Comparison of ENCODE assay signal across 8 cellular contexts in the genomic region with DNA sequence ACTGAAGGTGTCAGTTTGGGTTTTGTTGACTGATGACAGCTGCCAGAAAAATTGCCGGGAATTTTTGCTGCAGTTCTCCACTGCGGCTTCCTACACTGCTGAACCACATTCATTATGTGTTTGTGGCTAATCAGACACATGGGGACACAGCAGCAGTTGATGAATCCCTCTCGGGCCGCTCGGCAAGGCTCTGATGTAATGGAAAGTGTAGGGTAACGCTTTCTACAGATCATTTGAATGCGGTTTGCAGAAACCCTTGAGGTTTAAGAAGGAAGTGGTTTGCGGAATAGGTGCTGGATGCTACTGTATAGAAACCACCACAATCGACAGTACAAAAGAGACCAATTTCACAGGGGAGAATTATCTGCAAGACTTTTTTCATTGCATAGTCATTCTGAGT.
DNase-seq lines count a peak whose midpoint lies in the region; ATAC-seq, FAIRE-seq and TF ChIP-seq lines count a peak whose summit lies in the region.

No MANE protein-coding gene starts in this region.

- in situ Hi-C loops in GM12878 (cut with MboI) = no loop called here

- no peaks in the 10 kb centered on the region for H3K4me1 ChIP-seq in GM12878 (ENCODE audit: control insufficient read depth, insufficient read depth, low read length)

- peak; percentile 57 for DNase-seq in AG08395 (ENCODE audit: low spot score)
- DNase-seq in T-helper 2 cell = peak in 4 of 5 experiments; percentile 14 to 93 (median 36)
- DNase-seq in GM12878 (ENCODE audit: low read depth, low spot score) = peak; percentile 66
- peak; percentile 33 to 62 (median 37) for DNase-seq in stimulated activated CD4-positive, alpha-beta T cell treated with anti-CD3 and anti-CD28 coated beads, TNF-alpha, amount 100 ng/mL, for 48 hours (ENCODE audit: low read depth in 3 of 3)
- no peak for DNase-seq in T1000 (lab: John Stamatoyannopoulos, UW)
- DNase-seq in D341Med (ENCODE audit: low spot score) = no peak

- TF ChIP-seq CTCF in GM12878 (IDR thresholded peaks at IDR 0.05 in 2 of 3, conservative IDR thresholded peaks at IDR 0.05 in 1 of 3; ENCODE audit: control insufficient read depth in 2 of 3, extremely low read depth in 1 of 3, insufficient read depth in 1 of 3, low read depth in 3 of 3, low read length in 3 of 3) = no peak

- H2AFZ ChIP-seq in GM12878 (ENCODE audit: control insufficient read depth, low read depth, low read length) = no peak overlapping the region

- TF ChIP-seq EP300 in GM12878 (IDR thresholded peaks at IDR 0.05; ENCODE audit: borderline replicate concordance in 1 of 2, control insufficient read depth in 1 of 2, low read depth in 2 of 2, low read length in 2 of 2) = peak; percentile 68 to 82; a peak in 3 of 4 replicates

- no peak for FAIRE-seq in GM12878 (lab: Jason Lieb, UNC)

- CTCF ChIA-PET in GM12878 (lab: Yijun Ruan, JAX) = interaction anchor here (0.6 to 1.7 kb wide), 3 partner anchors 24 to 62 kb away, joined by 3 to 5 read pairs (median 3); no protein-coding TSS in a partner anchor

- H3K9me3 ChIP-seq in GM12878 (replicated peaks; ENCODE audit: control insufficient read depth, insufficient read depth, low read length) = peaks cover 2% of the 10 kb centered on the region; the same call in 2 of the 3 replicates

- no peaks in the 10 kb centered on the region for H3K36me3 ChIP-seq in GM12878 (ENCODE audit: control insufficient read depth in 2 of 2, insufficient read depth in 2 of 2, low read length in 1 of 2)

- WGBS in GM12878 (ENCODE audit: insufficient coverage, insufficient replicate concordance, low lambda C conversion rate, missing lambda C conversion rate) = under 1% methylated on average over 9 of the region's 9 CpGs

- no TSS peak for BruUV-seq in GM12878 (replicated peaks; lab: Mats Ljungman, UMichigan)

- H3K9ac ChIP-seq in GM12878 (ENCODE audit: control insufficient read depth, insufficient read depth, low read length) = no peak overlapping the region

- H3K27me3 ChIP-seq in GM12878 (replicated peaks in 1 of 2; ENCODE audit: control insufficient read depth in 2 of 2, insufficient read depth in 2 of 2, low read length in 1 of 2) = 0 out of 4 replicates have a peak, but pooled peaks cover 0 to 1% of the 10 kb centered on the region in 2 experiments

- no peak for TF ChIP-seq RAD21 in GM12878 (IDR thresholded peaks at IDR 0.05; ENCODE audit: insufficient read depth, low read depth, low read length)

- SMC1A ChIA-PET in GM12878 (lab: Charles Lee; ENCODE audit: uncharacterized antibody, unreplicated experiment) = no interaction called here

- H4K20me1 ChIP-seq in GM12878 (ENCODE audit: control insufficient read depth, insufficient read depth) = no peaks in the 10 kb centered on the region

- no peaks in the 10 kb centered on the region for H3K79me2 ChIP-seq in GM12878 (ENCODE audit: control insufficient read depth, insufficient read depth, low read length)

- POLR2A ChIA-PET in GM12878 (lab: Charles Lee) = no interaction called here

- no peak overlapping the region for H3K4me3 ChIP-seq in GM12878

- no peak for TF ChIP-seq POLR2A in GM12878 (IDR thresholded peaks at IDR 0.05; ENCODE audit: low read depth, low read length)

- intact Hi-C loops in GM12878 (cut with micrococcal nuclease; ENCODE audit: unreplicated experiment) = no loop called here

- ATAC-seq in GM19324 (IDR thresholded peaks at IDR 0.05; ENCODE audit: low FRiP score, unreplicated experiment) (peak; percentile 98), HG03354 (IDR thresholded peaks at IDR 0.05; ENCODE audit: poor library complexity, severe bottlenecking, unreplicated experiment) (peak; percentile 99), GM12878 (peak; percentile 97)

- no peak overlapping the region for H3K27ac ChIP-seq in GM12878 (ENCODE audit: control insufficient read depth, insufficient read depth)

- RAD21 ChIA-PET in GM12878 (lab: Charles Lee; ENCODE audit: unreplicated experiment) = no interaction called here

- H3K4me2 ChIP-seq in GM12878 (ENCODE audit: control insufficient read depth, insufficient read depth) = no peak overlapping the region

TF ChIP-seq in GM12878, 131 proteins besides CTCF, POLR2A, EP300 and RAD21 (continues in another document):
- TF ChIP-seq, protein P1, sequence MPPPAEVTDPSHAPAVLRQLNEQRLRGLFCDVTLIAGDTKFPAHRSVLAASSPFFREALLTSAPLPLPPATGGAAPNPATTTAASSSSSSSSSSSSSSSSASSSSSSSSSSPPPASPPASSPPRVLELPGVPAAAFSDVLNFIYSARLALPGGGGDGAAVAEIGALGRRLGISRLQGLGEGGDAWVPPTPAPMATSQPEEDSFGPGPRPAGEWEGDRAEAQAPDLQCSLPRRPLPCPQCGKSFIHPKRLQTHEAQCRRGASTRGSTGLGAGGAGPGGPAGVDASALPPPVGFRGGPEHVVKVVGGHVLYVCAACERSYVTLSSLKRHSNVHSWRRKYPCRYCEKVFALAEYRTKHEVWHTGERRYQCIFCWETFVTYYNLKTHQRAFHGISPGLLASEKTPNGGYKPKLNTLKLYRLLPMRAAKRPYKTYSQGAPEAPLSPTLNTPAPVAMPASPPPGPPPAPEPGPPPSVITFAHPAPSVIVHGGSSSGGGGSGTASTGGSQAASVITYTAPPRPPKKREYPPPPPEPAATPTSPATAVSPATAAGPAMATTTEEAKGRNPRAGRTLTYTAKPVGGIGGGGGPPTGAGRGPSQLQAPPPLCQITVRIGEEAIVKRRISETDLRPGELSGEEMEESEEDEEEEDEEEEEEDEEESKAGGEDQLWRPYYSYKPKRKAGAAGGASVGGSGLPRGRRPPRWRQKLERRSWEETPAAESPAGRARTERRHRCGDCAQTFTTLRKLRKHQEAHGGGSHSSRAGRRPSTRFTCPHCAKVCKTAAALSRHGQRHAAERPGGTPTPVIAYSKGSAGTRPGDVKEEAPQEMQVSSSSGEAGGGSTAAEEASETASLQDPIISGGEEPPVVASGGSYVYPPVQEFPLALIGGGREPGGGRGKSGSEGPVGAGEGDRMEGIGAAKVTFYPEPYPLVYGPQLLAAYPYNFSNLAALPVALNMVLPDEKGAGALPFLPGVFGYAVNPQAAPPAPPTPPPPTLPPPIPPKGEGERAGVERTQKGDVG (CRISPR knock-in tag; IDR thresholded peaks at IDR 0.05) = no peak
- TF ChIP-seq TCF12 (IDR thresholded peaks at IDR 0.05; ENCODE audit: low read depth, low read length) (no peak), PML (IDR thresholded peaks at IDR 0.05; ENCODE audit: low read length) (peak; percentile 76), SMAD5 (IDR thresholded peaks at IDR 0.05; ENCODE audit: low read depth) (no peak), ASH2L (IDR thresholded peaks at IDR 0.05; ENCODE audit: borderline replicate concordance, low read depth) (no peak), ESRRA (IDR thresholded peaks at IDR 0.05; ENCODE audit: low read length) (no peak), ZSCAN29 (IDR thresholded peaks at IDR 0.05) (no peak)
- TF ChIP-seq, protein P2, sequence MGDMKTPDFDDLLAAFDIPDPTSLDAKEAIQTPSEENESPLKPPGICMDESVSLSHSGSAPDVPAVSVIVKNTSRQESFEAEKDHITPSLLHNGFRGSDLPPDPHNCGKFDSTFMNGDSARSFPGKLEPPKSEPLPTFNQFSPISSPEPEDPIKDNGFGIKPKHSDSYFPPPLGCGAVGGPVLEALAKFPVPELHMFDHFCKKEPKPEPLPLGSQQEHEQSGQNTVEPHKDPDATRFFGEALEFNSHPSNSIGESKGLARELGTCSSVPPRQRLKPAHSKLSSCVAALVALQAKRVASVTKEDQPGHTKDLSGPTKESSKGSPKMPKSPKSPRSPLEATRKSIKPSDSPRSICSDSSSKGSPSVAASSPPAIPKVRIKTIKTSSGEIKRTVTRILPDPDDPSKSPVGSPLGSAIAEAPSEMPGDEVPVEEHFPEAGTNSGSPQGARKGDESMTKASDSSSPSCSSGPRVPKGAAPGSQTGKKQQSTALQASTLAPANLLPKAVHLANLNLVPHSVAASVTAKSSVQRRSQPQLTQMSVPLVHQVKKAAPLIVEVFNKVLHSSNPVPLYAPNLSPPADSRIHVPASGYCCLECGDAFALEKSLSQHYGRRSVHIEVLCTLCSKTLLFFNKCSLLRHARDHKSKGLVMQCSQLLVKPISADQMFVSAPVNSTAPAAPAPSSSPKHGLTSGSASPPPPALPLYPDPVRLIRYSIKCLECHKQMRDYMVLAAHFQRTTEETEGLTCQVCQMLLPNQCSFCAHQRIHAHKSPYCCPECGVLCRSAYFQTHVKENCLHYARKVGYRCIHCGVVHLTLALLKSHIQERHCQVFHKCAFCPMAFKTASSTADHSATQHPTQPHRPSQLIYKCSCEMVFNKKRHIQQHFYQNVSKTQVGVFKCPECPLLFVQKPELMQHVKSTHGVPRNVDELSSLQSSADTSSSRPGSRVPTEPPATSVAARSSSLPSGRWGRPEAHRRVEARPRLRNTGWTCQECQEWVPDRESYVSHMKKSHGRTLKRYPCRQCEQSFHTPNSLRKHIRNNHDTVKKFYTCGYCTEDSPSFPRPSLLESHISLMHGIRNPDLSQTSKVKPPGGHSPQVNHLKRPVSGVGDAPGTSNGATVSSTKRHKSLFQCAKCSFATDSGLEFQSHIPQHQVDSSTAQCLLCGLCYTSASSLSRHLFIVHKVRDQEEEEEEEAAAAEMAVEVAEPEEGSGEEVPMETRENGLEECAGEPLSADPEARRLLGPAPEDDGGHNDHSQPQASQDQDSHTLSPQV (IDR thresholded peaks at IDR 0.05) = no peak
- TF ChIP-seq, protein P3, sequence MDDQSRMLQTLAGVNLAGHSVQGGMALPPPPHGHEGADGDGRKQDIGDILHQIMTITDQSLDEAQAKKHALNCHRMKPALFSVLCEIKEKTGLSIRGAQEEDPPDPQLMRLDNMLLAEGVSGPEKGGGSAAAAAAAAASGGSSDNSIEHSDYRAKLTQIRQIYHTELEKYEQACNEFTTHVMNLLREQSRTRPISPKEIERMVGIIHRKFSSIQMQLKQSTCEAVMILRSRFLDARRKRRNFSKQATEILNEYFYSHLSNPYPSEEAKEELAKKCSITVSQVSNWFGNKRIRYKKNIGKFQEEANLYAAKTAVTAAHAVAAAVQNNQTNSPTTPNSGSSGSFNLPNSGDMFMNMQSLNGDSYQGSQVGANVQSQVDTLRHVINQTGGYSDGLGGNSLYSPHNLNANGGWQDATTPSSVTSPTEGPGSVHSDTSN (IDR thresholded peaks at IDR 0.05; ENCODE audit: insufficient replicate concordance, low read depth, low read length) = no peak

Comparison
In these comparisons a context has a peak if more than half of its experiments do, and no peak if none do; other contexts are left out.
1. DNase-seq: peak in AG08395 (single experiment), T-helper 2 cell (4 of 5), GM12878 (single experiment) and stimulated activated CD4-positive, alpha-beta T cell treated with anti-CD3 and anti-CD28 coated beads, TNF-alpha, amount 100 ng/mL, for 48 hours (3 of 3); none in T1000 (single experiment) and D341Med (single experiment).
2. Peak in every context shown above with its lines, with median percentiles within 50 percentile points of each other: ATAC-seq.